In the genomic region with DNA sequence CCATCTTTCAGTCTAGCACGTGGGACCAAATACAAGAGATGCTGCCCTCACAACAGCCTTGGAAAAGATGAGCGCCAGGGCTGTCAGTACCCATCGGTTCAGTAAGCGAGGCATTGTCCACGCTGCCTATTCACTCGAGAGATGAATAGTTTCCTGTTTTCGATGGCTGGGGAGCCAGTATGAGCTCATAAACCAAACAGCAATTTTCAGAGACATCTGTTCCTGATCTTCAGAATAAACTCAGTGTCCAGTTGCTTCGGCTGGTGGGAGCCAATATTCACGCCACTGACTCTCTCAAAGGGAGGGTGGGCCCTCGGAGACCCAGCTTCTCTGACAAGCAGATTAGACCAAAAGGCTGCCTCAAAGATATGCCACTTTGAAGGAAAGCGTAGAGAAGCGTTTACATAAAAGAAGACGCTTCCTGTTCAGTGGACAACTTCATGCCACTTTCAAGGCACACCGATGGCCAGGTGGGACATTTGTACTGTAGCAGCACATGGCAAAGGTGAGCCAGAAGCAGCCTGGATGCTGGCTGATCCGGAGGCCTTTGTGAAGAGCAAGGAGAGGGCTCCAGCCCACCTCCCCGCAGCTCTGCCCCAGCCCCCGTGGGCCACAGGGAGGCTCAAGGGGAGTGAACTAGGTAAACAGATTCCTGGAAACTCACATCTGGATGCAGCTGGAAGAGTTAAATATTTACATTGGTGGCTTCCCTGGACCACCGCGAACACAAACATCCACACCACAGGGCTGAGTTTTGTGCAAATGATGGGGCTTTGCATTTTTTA, we compare ENCODE assay signal across 10 cellular contexts. TPM values are rescaled to one million over a fixed set of nuclear protein-coding genes. Genes with fewer than 3 reads are reported as not detected.
A peak's percentile ranks its signal among the peaks of the same experiment; 100 is the strongest.
DNase-seq lines count a peak whose midpoint lies in the region; FAIRE-seq and TF ChIP-seq lines count a peak whose summit lies in the region.
"Had no signal": no experiment of that assay in that cellular context is flagged by ENCODE, and none has a peak within 500 bp of the region (broad histone marks: within the 10 kb centered on the region; RNA-seq: fewer than 3 reads in every experiment).

No MANE protein-coding gene starts in this region.

- H3K36me3 ChIP-seq in GM23248 (ENCODE audit: low read depth) = peaks cover 17% of the 10 kb centered on the region; the same call in 1 of the 2 replicates
- peaks cover 22% of the 10 kb centered on the region for H3K36me3 ChIP-seq in astrocyte (ENCODE audit: insufficient read depth, low read length)
- H3K36me3 ChIP-seq in right atrium auricular region = peaks cover 68% of the 10 kb centered on the region
- peaks cover 38 to 46% (median 39%) of the 10 kb centered on the region in 3 donors for H3K36me3 ChIP-seq in skeletal muscle tissue (ENCODE audit: control insufficient read depth in 3 of 3, insufficient read depth in 3 of 3, low read length in 3 of 3)

- H3K79me2 ChIP-seq in GM23248 (ENCODE audit: insufficient read depth) = peaks cover 27% of the 10 kb centered on the region
- peaks cover 15% of the 10 kb centered on the region for H3K79me2 ChIP-seq in astrocyte (ENCODE audit: insufficient read depth, low read length)

- no peaks in the 10 kb centered on the region for H3K27me3 Mint-ChIP-seq in astrocyte (ENCODE audit: low read depth, unreplicated experiment)
- H3K27me3 Mint-ChIP-seq: activated naive CD8-positive, alpha-beta T cell treated with anti-CD3 and anti-CD28 coated beads, Interleukin-2, amount 50 U/mL, for 24 hours; natural killer cell treated with Interleukin-12 subunit alpha and Interleukin-12 subunit beta and Interleukin-15 and Interleukin-18, amount 100 ng/mL, for 72 hours had no signal

- peak; percentile 84 for DNase-seq in GM23248
- peak; percentile 67 for DNase-seq in astrocyte (ENCODE audit: low read depth)
- DNase-seq in right atrium auricular region (ENCODE audit: low spot score) = no peak
- no peak for DNase-seq in HK-2 (ENCODE audit: unreplicated experiment)
- DNase-seq in stimulated activated CD8-positive, alpha-beta memory T cell treated with anti-CD3 and anti-CD28 coated beads, Interleukin-4, amount 100 ng/mL, for 48 hours = no peak
- no peak for DNase-seq in DMS 273 treated with DMSO at 0.1 percent for 48 hours (lab: John Stamatoyannopoulos, UW)
- DNase-seq in NCI-H524 (lab: John Stamatoyannopoulos, UW) = no peak
- DNase-seq: activated naive CD8-positive, alpha-beta T cell treated with anti-CD3 and anti-CD28 coated beads, Interleukin-2, amount 50 U/mL, for 24 hours had no signal

- H3K9me3 ChIP-seq in GM23248 (ENCODE audit: low read depth) (no peaks in the 10 kb centered on the region), astrocyte (ENCODE audit: insufficient read depth, low read depth, low read length) (no peaks in the 10 kb centered on the region), right atrium auricular region (no peaks in the 10 kb centered on the region), skeletal muscle tissue (ENCODE audit: control insufficient read depth in 3 of 3, low read length in 3 of 3) (no peaks in the 10 kb centered on the region)

- H3F3A ChIP-seq in GM23248 (ENCODE audit: insufficient read depth) = peaks cover 44% of the 10 kb centered on the region

- H3K27ac ChIP-seq in GM23248 (peak overlapping the region; percentile 70), astrocyte (ENCODE audit: low read depth, low read length) (peak overlapping the region; percentile 85), right atrium auricular region (peak overlapping the region; percentile 86 to 88), skeletal muscle tissue (ENCODE audit: low read depth, low read length) (peak overlapping the region; percentile 90)

- 46 to 49% methylated on average over 19 of the region's 19 CpGs for WGBS in GM23248 (ENCODE audit: low coverage in 1 of 2, low lambda C conversion rate in 2 of 2, missing lambda C conversion rate in 2 of 2), 2 experiments

- peak; percentile 78 for FAIRE-seq in astrocyte (lab: Jason Lieb, UNC)

- H3K27ac Mint-ChIP-seq in astrocyte (ENCODE audit: unreplicated experiment) = no peak overlapping the region
- H3K27ac Mint-ChIP-seq: activated naive CD8-positive, alpha-beta T cell treated with anti-CD3 and anti-CD28 coated beads, Interleukin-2, amount 50 U/mL, for 24 hours; natural killer cell treated with Interleukin-12 subunit alpha and Interleukin-12 subunit beta and Interleukin-15 and Interleukin-18, amount 100 ng/mL, for 72 hours had no signal

- H4K20me1 ChIP-seq in GM23248 (ENCODE audit: insufficient read depth) (no peaks in the 10 kb centered on the region; the same call in 1 of the 2 replicates), astrocyte (ENCODE audit: insufficient read depth, low read length) (peaks cover 82% of the 10 kb centered on the region)

- TF ChIP-seq CTCF in astrocyte (IDR thresholded peaks at IDR 0.05; ENCODE audit: insufficient read depth, low read depth, low read length) (no peak), right atrium auricular region (IDR thresholded peaks at IDR 0.05) (no peak)

- H3K9me3 Mint-ChIP-seq in astrocyte (ENCODE audit: unreplicated experiment) = no peaks in the 10 kb centered on the region
- H3K9me3 Mint-ChIP-seq: activated naive CD8-positive, alpha-beta T cell treated with anti-CD3 and anti-CD28 coated beads, Interleukin-2, amount 50 U/mL, for 24 hours; natural killer cell treated with Interleukin-12 subunit alpha and Interleukin-12 subunit beta and Interleukin-15 and Interleukin-18, amount 100 ng/mL, for 72 hours had no signal

- H3K4me2 ChIP-seq in GM23248 (ENCODE audit: unreplicated experiment) = peak overlapping the region; percentile 46
- peak overlapping the region; percentile 60 for H3K4me2 ChIP-seq in astrocyte (ENCODE audit: low read length)

- no peaks in the 10 kb centered on the region for H3K9me2 ChIP-seq in GM23248 (ENCODE audit: insufficient read depth)

- peaks cover 28% of the 10 kb centered on the region for H3K36me3 Mint-ChIP-seq in astrocyte (ENCODE audit: low read depth, unreplicated experiment)

- peak overlapping the region; percentile 44; the same call in 1 of the 2 replicates for H3K9ac ChIP-seq in GM23248
- peak overlapping the region; percentile 59 for H3K9ac ChIP-seq in astrocyte (ENCODE audit: low read length)
- H3K9ac ChIP-seq in skeletal muscle tissue (ENCODE audit: low read depth in 1 of 3, low read length in 3 of 3) = peak overlapping the region in 1 of 3 donors; percentile 9

- no peak overlapping the region for H2AFZ ChIP-seq in GM23248
- no peak overlapping the region for H2AFZ ChIP-seq in astrocyte (ENCODE audit: low read depth, low read length)

- in situ Hi-C loops in GM23248 (cut with MboI) = no loop called here

- H3K4me3 ChIP-seq in GM23248 (no peak overlapping the region), astrocyte (ENCODE audit: insufficient read depth, low read depth, low read length) (no peak overlapping the region), right atrium auricular region (no peak overlapping the region), skeletal muscle tissue (ENCODE audit: low read length in 3 of 3) (no peak overlapping the region)

- no peak overlapping the region for H3K4me3 Mint-ChIP-seq in astrocyte (ENCODE audit: unreplicated experiment)
- H3K4me3 Mint-ChIP-seq: activated naive CD8-positive, alpha-beta T cell treated with anti-CD3 and anti-CD28 coated beads, Interleukin-2, amount 50 U/mL, for 24 hours; natural killer cell treated with Interleukin-12 subunit alpha and Interleukin-12 subunit beta and Interleukin-15 and Interleukin-18, amount 100 ng/mL, for 72 hours had no signal

- H3K4me1 ChIP-seq in GM23248 (ENCODE audit: insufficient read depth) (peaks cover 38% of the 10 kb centered on the region), astrocyte (ENCODE audit: insufficient read depth, low read length) (peaks cover 57% of the 10 kb centered on the region), right atrium auricular region (peaks cover 0 to 92% of the 10 kb centered on the region in 2 donors), skeletal muscle tissue (ENCODE audit: control insufficient read depth in 3 of 3, insufficient read depth in 3 of 3, low read length in 3 of 3) (peaks cover 88 to 91% (median 89%) of the 10 kb centered on the region in 3 donors)

- H3K27me3 ChIP-seq in GM23248 (replicated peaks; ENCODE audit: insufficient read depth) (no peaks in the 10 kb centered on the region), astrocyte (ENCODE audit: insufficient read depth, low read length) (no peaks in the 10 kb centered on the region), right atrium auricular region (no peaks in the 10 kb centered on the region), skeletal muscle tissue (ENCODE audit: control insufficient read depth in 3 of 3, insufficient read depth in 3 of 3, low read length in 3 of 3) (no peaks in the 10 kb centered on the region)

- peaks cover 35% of the 10 kb centered on the region for H3K4me1 Mint-ChIP-seq in astrocyte (ENCODE audit: low read depth, unreplicated experiment)

RNA-seq across cellular contexts. Expression of gene TIMM22, which starts 6.0 kb away (rescaled TPM):
- total RNA-seq in GM23248 (2014; rRNA removed; shearing (Covaris generic)) = 19.2 and 23.0 TPM in 2 replicates
- polyA plus RNA-seq in GM23248 (2016; fragmentation: Nextera tagmentation; extraction: Ambion mirVana) = 26.1 and 26.7 TPM in 2 replicates
- total RNA-seq in astrocyte (20.0 and 20.3 TPM in 2 replicates), right atrium auricular region (10 to 100 TPM; 14.8 to 15.4 TPM), skeletal muscle tissue (15.1 TPM)

RNA-seq across cellular contexts. Expression of gene NXN, which starts 23.4 kb away (rescaled TPM):
- 41.9 and 51.7 TPM in 2 replicates for total RNA-seq in GM23248 (2014; rRNA removed; shearing (Covaris generic))
- polyA plus RNA-seq in GM23248 (2016; fragmentation: Nextera tagmentation; extraction: Ambion mirVana) = 8.0 and 10.7 TPM in 2 replicates
- total RNA-seq in astrocyte = 104 and 106 TPM in 2 replicates
- total RNA-seq in right atrium auricular region = 10 to 100 TPM; 15.6 to 17.5 TPM
- total RNA-seq in skeletal muscle tissue = 33.9 TPM

Comparison
In these comparisons a context has a peak if more than half of its experiments do, and no peak if none do; other contexts are left out.
1. DNase-seq: peak in GM23248 (single experiment) and astrocyte (single experiment); none in right atrium auricular region (single experiment), HK-2 (single experiment), stimulated activated CD8-positive, alpha-beta memory T cell treated with anti-CD3 and anti-CD28 coated beads, Interleukin-4, amount 100 ng/mL, for 48 hours (single experiment), DMS 273 treated with DMSO at 0.1 percent for 48 hours (single experiment) and NCI-H524 (0 of 2).
2. Peak in every context shown above with its lines, with median percentiles within 50 percentile points of each other: H3K27ac ChIP-seq.